17 cellular contexts compared by ENCODE assay signal in genomic region chr1:63329621-63330330, GRCh38. TPM values are rescaled to one million over a fixed set of nuclear protein-coding genes. Genes with fewer than 3 reads are reported as not detected.
DNase-seq lines count a peak whose midpoint lies in the region; ATAC-seq, FAIRE-seq and TF ChIP-seq lines count a peak whose summit lies in the region.
"Had no signal": no experiment of that assay in that cellular context is flagged by ENCODE, and none has a peak within 500 bp of the region (broad histone marks: within the 10 kb centered on the region; RNA-seq: fewer than 3 reads in every experiment).

No MANE protein-coding gene starts in this region.

- H3K79me2 ChIP-seq in GM12878 (ENCODE audit: control insufficient read depth, insufficient read depth, low read length) = no peaks in the 10 kb centered on the region

- DNase-seq in left ventricle myocardium inferior (no peak), cardiac septum (ENCODE audit: low spot score) (no peak), GM12878 (ENCODE audit: low read depth, low spot score) (no peak), upper lobe of right lung (no peak), T1000 (lab: John Stamatoyannopoulos, UW) (no peak), dedifferentiated amniotic fluid mesenchymal stem cell (ENCODE audit: extremely low spot score) (no peak), Right ventricle myocardium inferior (ENCODE audit: missing footprints) (no peak)
- DNase-seq: BE2C; central memory CD4-positive, alpha-beta T cell; islet precursor cell; NCI-H526; Right ventricle myocardium superior; sigmoid colon had no signal

- no peak overlapping the region for H2AFZ ChIP-seq in GM12878 (ENCODE audit: control insufficient read depth, low read depth, low read length)

- H4K20me1 ChIP-seq in GM12878 (ENCODE audit: control insufficient read depth, insufficient read depth) = no peaks in the 10 kb centered on the region

- H3K4me1 ChIP-seq in left ventricle myocardium inferior (peaks cover 14% of the 10 kb centered on the region), GM12878 (ENCODE audit: control insufficient read depth, insufficient read depth, low read length) (no peaks in the 10 kb centered on the region), iPS-20b (ENCODE audit: insufficient read depth, low read length) (peaks cover 27% of the 10 kb centered on the region; the same call in 1 of the 2 replicates), upper lobe of right lung (peaks cover 4% of the 10 kb centered on the region)
- H3K4me1 ChIP-seq: BE2C had no signal

- H3K4me3 ChIP-seq in left ventricle myocardium inferior (peak overlapping the region; percentile 15), GM12878 (no peak overlapping the region), iPS-20b (ENCODE audit: low read length) (peak overlapping the region; percentile 63), upper lobe of right lung (no peak overlapping the region)
- H3K4me3 ChIP-seq: sigmoid colon had no signal

- RAD21 ChIA-PET in GM12878 (lab: Charles Lee; ENCODE audit: unreplicated experiment) = no interaction called here

- H3K27me3 ChIP-seq in left ventricle myocardium inferior (ENCODE audit: low read depth) (peaks cover 100% of the 10 kb centered on the region), GM12878 (replicated peaks in 1 of 2; ENCODE audit: control insufficient read depth in 2 of 2, insufficient read depth in 2 of 2, low read length in 1 of 2) (peaks cover 11 to 40% of the 10 kb centered on the region in 2 experiments), iPS-20b (ENCODE audit: insufficient read depth, low read length) (peaks cover 93% of the 10 kb centered on the region), upper lobe of right lung (peaks cover 94% of the 10 kb centered on the region)

- no peak for TF ChIP-seq EP300 in GM12878 (IDR thresholded peaks at IDR 0.05; ENCODE audit: borderline replicate concordance in 1 of 2, control insufficient read depth in 1 of 2, low read depth in 2 of 2, low read length in 2 of 2)

- TF ChIP-seq CTCF in left ventricle myocardium inferior (IDR thresholded peaks at IDR 0.05; ENCODE audit: borderline replicate concordance) (no peak), GM12878 (IDR thresholded peaks at IDR 0.05 in 2 of 3, conservative IDR thresholded peaks at IDR 0.05 in 1 of 3; ENCODE audit: control insufficient read depth in 2 of 3, extremely low read depth in 1 of 3, insufficient read depth in 1 of 3, low read depth in 3 of 3, low read length in 3 of 3) (no peak), upper lobe of right lung (IDR thresholded peaks at IDR 0.05) (no peak)

- no peak overlapping the region for H3K4me2 ChIP-seq in GM12878 (ENCODE audit: control insufficient read depth, insufficient read depth)

- CTCF ChIA-PET in GM12878 (lab: Yijun Ruan, JAX) = interaction anchor here (1.3 to 4.0 kb wide), 3 partner anchors 11 to 209 kb away, joined by 3 to 25 read pairs (median 4); no protein-coding TSS in a partner anchor

- no peak for TF ChIP-seq RAD21 in GM12878 (IDR thresholded peaks at IDR 0.05; ENCODE audit: insufficient read depth, low read depth, low read length)

- no peak; the same call in 2 of the 3 replicates for ATAC-seq in GM12878
- ATAC-seq in upper lobe of right lung = peak; percentile 19
- ATAC-seq in Right ventricle myocardium inferior = no peak

- H3K9me3 ChIP-seq in left ventricle myocardium inferior (replicated peaks) = no peaks in the 10 kb centered on the region
- no peaks in the 10 kb centered on the region for H3K9me3 ChIP-seq in GM12878 (replicated peaks; ENCODE audit: control insufficient read depth, insufficient read depth, low read length)
- H3K9me3 ChIP-seq in iPS-20b (ENCODE audit: insufficient read depth, low read depth, low read length) = no peaks in the 10 kb centered on the region
- no peaks in the 10 kb centered on the region for H3K9me3 ChIP-seq in upper lobe of right lung
- H3K9me3 ChIP-seq: BE2C, sigmoid colon had no signal

- intact Hi-C loops in left ventricle myocardium inferior (cut with micrococcal nuclease) = no loop called here
- intact Hi-C loops in cardiac septum (cut with DNase I) = loop anchor here (5.0 to 10.0 kb wide), 2 partner anchors 113 to 195 kb away; partner anchors contain the start of genes EFCAB7 and ITGB3BP
- intact Hi-C loops in GM12878 (cut with micrococcal nuclease; ENCODE audit: unreplicated experiment) = no loop called here
- intact Hi-C loops in upper lobe of right lung (cut with DNase I) = no loop called here
- intact Hi-C loops in Right ventricle myocardium inferior (cut with DNase I) = no loop called here

- FAIRE-seq in GM12878 (lab: Jason Lieb, UNC) = no peak
- FAIRE-seq: HTR-8/SVneo had no signal

- POLR2A ChIA-PET in GM12878 (lab: Charles Lee) = no interaction called here

- in situ Hi-C loops in GM12878 (cut with MboI) = no loop called here

- no peak overlapping the region for H3K9ac ChIP-seq in GM12878 (ENCODE audit: control insufficient read depth, insufficient read depth, low read length)
- H3K9ac ChIP-seq in iPS-20b (ENCODE audit: low read depth, low read length) = peak overlapping the region; percentile 5; the same call in 1 of the 2 replicates

- no peaks in the 10 kb centered on the region for H3K36me3 ChIP-seq in left ventricle myocardium inferior
- no peaks in the 10 kb centered on the region for H3K36me3 ChIP-seq in GM12878 (ENCODE audit: control insufficient read depth in 2 of 2, insufficient read depth in 2 of 2, low read length in 1 of 2)
- no peaks in the 10 kb centered on the region for H3K36me3 ChIP-seq in iPS-20b (ENCODE audit: insufficient read depth, low read depth, low read length)
- no peaks in the 10 kb centered on the region for H3K36me3 ChIP-seq in upper lobe of right lung
- H3K36me3 ChIP-seq: BE2C, sigmoid colon had no signal

- WGBS in GM12878 (ENCODE audit: insufficient coverage, insufficient replicate concordance, low lambda C conversion rate, missing lambda C conversion rate) = 33% methylated on average over 42 of the region's 50 CpGs

- BruUV-seq in GM12878 (replicated peaks; lab: Mats Ljungman, UMichigan) = no TSS peak

- no peak for TF ChIP-seq POLR2A in GM12878 (IDR thresholded peaks at IDR 0.05; ENCODE audit: low read depth, low read length)

- SMC1A ChIA-PET in GM12878 (lab: Charles Lee; ENCODE audit: uncharacterized antibody, unreplicated experiment) = interaction anchor here (1.3 kb wide), 1 partner anchor 23 kb away, joined by 3 read pairs; no protein-coding TSS in a partner anchor

- no peak overlapping the region for H3K27ac ChIP-seq in left ventricle myocardium inferior (replicated peaks)
- H3K27ac ChIP-seq in GM12878 (ENCODE audit: control insufficient read depth, insufficient read depth) = no peak overlapping the region
- H3K27ac ChIP-seq in iPS-20b (ENCODE audit: low read length) = no peak overlapping the region
- no peak overlapping the region for H3K27ac ChIP-seq in upper lobe of right lung
- H3K27ac ChIP-seq: VCaP had no signal

TF ChIP-seq in GM12878, 131 proteins besides CTCF, POLR2A, EP300 and RAD21 (continues in another document):
- peak; percentile 72 for TF ChIP-seq SUZ12 (IDR thresholded peaks at IDR 0.05; ENCODE audit: unreplicated experiment)

RNA-seq across cellular contexts. Expression of gene FOXD3, which starts 7.4 kb away (rescaled TPM):
- total RNA-seq in left ventricle myocardium inferior (0.11 TPM), cardiac septum (0.30 TPM), GM12878 (2014; rRNA removed) (not detected in 2 replicates), GM12878 (2014; rRNA removed; fragmentation: Illumina TruSeq; extraction: Trizol) (not detected in 2 replicates), GM12878 (2021) (not detected in 2 replicates), upper lobe of right lung (not detected), Right ventricle myocardium inferior (0.19 TPM)
- not detected in 2 replicates for total RNA-seq in GM12878 (2013; cell fraction: nucleolus; rRNA removed)
- not detected for polyA plus RNA-seq in GM12878 (2011; ENCODE audit: low read depth)
- polyA plus RNA-seq in GM12878 (2011; rRNA removed) (not detected in 2 replicates), GM12878 (2014; fragmentation: Illumina TruSeq; extraction: Trizol) (not detected in 2 replicates), GM12878 (2014; fragmentation: Nextera tagmentation; extraction: Ambion mirVana) (not detected), GM12878 (2014; rRNA removed) (not detected in 2 replicates), GM12878 (2016; fragmentation: Nextera tagmentation; extraction: Ambion mirVana) (not detected)
- polyA plus RNA-seq in GM12878 (2011; cell fraction: cytosol; rRNA removed) = not detected in 2 replicates
- polyA plus RNA-seq in GM12878 (2011; cell fraction: nucleus; rRNA removed) = not detected in 2 replicates
- polyA plus RNA-seq in GM12878 (2012) = not detected in 2 replicates
- polyA minus RNA-seq in GM12878 (2011; rRNA and poly(A)+ RNA removed) = not detected in 2 replicates
- polyA minus RNA-seq in GM12878 (2011; cell fraction: cytosol; rRNA and poly(A)+ RNA removed) = not detected in 2 replicates
- not detected in 2 replicates for polyA minus RNA-seq in GM12878 (2011; cell fraction: nucleus; rRNA and poly(A)+ RNA removed)
- total RNA-seq: activated T-helper 2 cell treated with anti-CD3 and anti-CD28 coated beads, Interferon-gamma antibody, Interleukin-2, Interleukin-4, amounts not matched to agents 10 μg/mL and 5 μg/mL and 100 μg/mL, durations not matched to agents 14 hours and 24 hours and 36 hours had no signal

RNA-seq across cellular contexts. Expression of gene ALG6, which starts 37.7 kb away (rescaled TPM):
- 4.0 TPM for total RNA-seq in left ventricle myocardium inferior
- 3.4 TPM for total RNA-seq in cardiac septum
- 66.0 and 70.4 TPM in 2 replicates for total RNA-seq in GM12878 (2013; cell fraction: nucleolus; rRNA removed)
- total RNA-seq in GM12878 (2014; rRNA removed) = 17.1 and 29.3 TPM in 2 replicates
- total RNA-seq in GM12878 (2014; rRNA removed; fragmentation: Illumina TruSeq; extraction: Trizol) = 16.8 and 17.1 TPM in 2 replicates
- total RNA-seq in GM12878 (2021) = 12.2 and 13.8 TPM in 2 replicates
- 6.1 TPM for polyA plus RNA-seq in GM12878 (2011; ENCODE audit: low read depth)
- 24.1 and 39.6 TPM in 2 replicates for polyA plus RNA-seq in GM12878 (2011; rRNA removed)
- polyA plus RNA-seq in GM12878 (2011; cell fraction: cytosol; rRNA removed) = 5.8 and 7.6 TPM in 2 replicates
- polyA plus RNA-seq in GM12878 (2011; cell fraction: nucleus; rRNA removed) = 27.0 and 32.2 TPM in 2 replicates
- 11.0 and 11.1 TPM in 2 replicates for polyA plus RNA-seq in GM12878 (2012)
- 17.0 and 20.6 TPM in 2 replicates for polyA plus RNA-seq in GM12878 (2014; fragmentation: Illumina TruSeq; extraction: Trizol)
- 10 to 100 TPM; 13.8 to 20.2 TPM for polyA plus RNA-seq in GM12878 (2014; fragmentation: Nextera tagmentation; extraction: Ambion mirVana)
- 12.4 and 15.2 TPM in 2 replicates for polyA plus RNA-seq in GM12878 (2014; rRNA removed)
- 10 to 100 TPM; 25.2 to 28.5 TPM for polyA plus RNA-seq in GM12878 (2016; fragmentation: Nextera tagmentation; extraction: Ambion mirVana)
- 15.1 and 22.5 TPM in 2 replicates for polyA minus RNA-seq in GM12878 (2011; rRNA and poly(A)+ RNA removed)
- polyA minus RNA-seq in GM12878 (2011; cell fraction: cytosol; rRNA and poly(A)+ RNA removed) = 5.0 and 5.7 TPM in 2 replicates
- polyA minus RNA-seq in GM12878 (2011; cell fraction: nucleus; rRNA and poly(A)+ RNA removed) = 20.6 and 32.5 TPM in 2 replicates
- 9.1 TPM for total RNA-seq in upper lobe of right lung
- 5.2 TPM for total RNA-seq in Right ventricle myocardium inferior

Comparison
In these comparisons a context has a peak if more than half of its experiments do, and no peak if none do; other contexts are left out.
1. H3K4me3 ChIP-seq: peak in left ventricle myocardium inferior (single experiment) and iPS-20b (single experiment); none in GM12878 (single experiment) and upper lobe of right lung (single experiment).